ENCODE assay signal across 24 cellular contexts in the genomic region with DNA sequence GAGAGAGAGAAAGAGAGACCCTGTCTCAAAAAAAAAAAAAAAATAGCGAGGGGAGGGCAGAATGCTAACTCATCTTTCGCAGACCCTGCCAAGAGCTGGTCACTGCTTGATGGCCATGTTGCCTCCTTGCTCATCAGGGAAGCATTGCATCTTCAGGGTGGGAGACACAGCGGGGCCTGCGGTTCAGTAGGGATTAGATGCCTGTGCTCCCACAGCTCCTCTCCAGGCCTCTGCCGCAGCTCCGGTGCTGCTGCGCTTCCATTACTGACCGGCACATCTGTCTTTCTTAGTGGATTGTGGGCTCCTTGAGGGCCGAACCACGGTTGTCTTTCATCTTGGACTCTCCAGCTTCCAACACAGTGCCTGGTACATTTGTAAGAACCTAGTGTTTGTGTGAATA. TPM values are rescaled to one million over a fixed set of nuclear protein-coding genes. Genes with fewer than 3 reads are reported as not detected.
DNase-seq lines count a peak whose midpoint lies in the region; ATAC-seq, FAIRE-seq and TF ChIP-seq lines count a peak whose summit lies in the region.
"Had no signal": no experiment of that assay in that cellular context is flagged by ENCODE, and none has a peak within 500 bp of the region (broad histone marks: within the 10 kb centered on the region; RNA-seq: fewer than 3 reads in every experiment).

No MANE protein-coding gene starts in this region.

- H3K9me3 ChIP-seq in HEK293 (ENCODE audit: control insufficient read depth, insufficient read depth, low read depth, low read length): no peaks in the 10 kb centered on the region
- H3K9me3 ChIP-seq in H1 (ENCODE audit: insufficient read depth in 2 of 2, low read depth in 1 of 2, low read length in 1 of 2): no peaks in the 10 kb centered on the region
- H3K9me3 ChIP-seq in neural progenitor cell (ENCODE audit: low read depth): no peaks in the 10 kb centered on the region
- no peaks in the 10 kb centered on the region for H3K9me3 ChIP-seq in tibial artery
- H3K9me3 ChIP-seq: BE2C, BLaER1 had no signal

- no peaks in the 10 kb centered on the region for H3K9me2 ChIP-seq in GM23338 (ENCODE audit: insufficient read depth)

- H3F3A ChIP-seq in GM23338 (replicated peaks; ENCODE audit: low read depth) (no peaks in the 10 kb centered on the region), neural progenitor cell (ENCODE audit: low read depth) (no peaks in the 10 kb centered on the region)

- H3K27me3 ChIP-seq in GM23338 (ENCODE audit: insufficient read depth): no peaks in the 10 kb centered on the region
- H3K27me3 ChIP-seq in H1 (replicated peaks in 1 of 4; ENCODE audit: control insufficient read depth in 3 of 4, extremely low read depth in 1 of 4, insufficient read depth in 3 of 4, low read length in 3 of 4): no peaks in the 10 kb centered on the region
- H3K27me3 ChIP-seq in neural progenitor cell: no peaks in the 10 kb centered on the region
- peaks cover 2% of the 10 kb centered on the region for H3K27me3 ChIP-seq in brain microvascular endothelial cell (replicated peaks)
- no peaks in the 10 kb centered on the region for H3K27me3 ChIP-seq in tibial artery
- H3K27me3 ChIP-seq: BE2C, BLaER1 had no signal

- no peak for TF ChIP-seq RAD21 in H1 (IDR thresholded peaks at IDR 0.05 in 1 of 2, conservative IDR thresholded peaks at IDR 0.05 in 1 of 2; ENCODE audit: low read depth in 2 of 2, low read length in 2 of 2)

- no peak overlapping the region for H3K9ac ChIP-seq in H1 (replicated peaks in 1 of 4; ENCODE audit: extremely low read depth in 1 of 4, low read depth in 3 of 4, low read length in 3 of 4)
- H3K9ac ChIP-seq in neural progenitor cell: no peak overlapping the region
- H3K9ac ChIP-seq: BLaER1 had no signal

- POLR2A ChIA-PET in HEK293 (lab: Yijun Ruan, JAX) (no interaction called here), H1 (lab: Charles Lee; ENCODE audit: partially characterized antibody) (no interaction called here)

- H3K9me3 Mint-ChIP-seq in GM23338 (no peaks in the 10 kb centered on the region), neural progenitor cell (peaks cover 2% of the 10 kb centered on the region)
- H3K9me3 Mint-ChIP-seq: CD14-positive monocyte; CD4-positive, alpha-beta memory T cell; CD4-positive, CD25-positive, alpha-beta regulatory T cell; CD8-positive, alpha-beta memory T cell had no signal

- no peak overlapping the region for H3K4me3 Mint-ChIP-seq in GM23338
- H3K4me3 Mint-ChIP-seq in neural progenitor cell: no peak overlapping the region
- H3K4me3 Mint-ChIP-seq: CD14-positive monocyte; CD4-positive, alpha-beta memory T cell; CD4-positive, CD25-positive, alpha-beta regulatory T cell; CD8-positive, alpha-beta memory T cell had no signal

- H2BK120ac ChIP-seq in H1 (replicated peaks; ENCODE audit: low read depth, low read length): peak overlapping the region; percentile 33

- in situ Hi-C loops in brain microvascular endothelial cell (cut with HindIII; ENCODE audit: low pct_ligation_motif_present, low sequenced_read_pairs): no loop called here

- H3K4me3 ChIP-seq in GM23338 (no peak overlapping the region), HEK293 (ENCODE audit: low read depth, low read length) (no peak overlapping the region), H1 (ENCODE audit: extremely low read depth in 1 of 4, insufficient read depth in 2 of 4, low read depth in 3 of 4, low read length in 4 of 4) (no peak overlapping the region), neural progenitor cell (no peak overlapping the region), brain microvascular endothelial cell (ENCODE audit: low read depth, low read length) (no peak overlapping the region), tibial artery (no peak overlapping the region)
- H3K4me3 ChIP-seq: BLaER1 had no signal

- H4K91ac ChIP-seq in H1 (replicated peaks; ENCODE audit: insufficient read length, low read length): no peak overlapping the region

- H3K56ac ChIP-seq in H1 (replicated peaks; ENCODE audit: insufficient read length, low read depth, low read length): no peak overlapping the region

- H2BK5ac ChIP-seq in H1 (ENCODE audit: low read depth, low read length): no peak overlapping the region

- H3K4ac ChIP-seq in H1 (replicated peaks; ENCODE audit: insufficient read length, low read depth, low read length): no peak overlapping the region

- H3K4me1 ChIP-seq in GM23338 (ENCODE audit: insufficient read depth) (peaks cover 6% of the 10 kb centered on the region; the same call in 1 of the 2 replicates), HEK293 (ENCODE audit: control insufficient read depth, insufficient read depth, low read length) (no peaks in the 10 kb centered on the region), H1 (replicated peaks in 1 of 4; ENCODE audit: control insufficient read depth in 3 of 4, insufficient read depth in 4 of 4, low read length in 3 of 4) (no peaks in the 10 kb centered on the region; a peak in 1 of 7 replicates), neural progenitor cell (no peaks in the 10 kb centered on the region), tibial artery (no peaks in the 10 kb centered on the region)
- H3K4me1 ChIP-seq: BE2C, BLaER1 had no signal

- H3K4me1 Mint-ChIP-seq in GM23338 (peaks cover 10% of the 10 kb centered on the region), neural progenitor cell (peaks cover 3% of the 10 kb centered on the region)
- H3K4me1 Mint-ChIP-seq: CD14-positive monocyte had no signal

- H3K14ac ChIP-seq in H1 (ENCODE audit: insufficient read length): no peak overlapping the region

- no peak for FAIRE-seq in H1 (lab: Jason Lieb, UNC)
- FAIRE-seq in D721Med (lab: Jason Lieb, UNC): no peak
- FAIRE-seq: A204.1, G401.6, GM12891, GM19239 had no signal

- H3K27ac ChIP-seq in GM23338 (ENCODE audit: low read depth) (no peak overlapping the region), HEK293 (ENCODE audit: extremely low read depth, low read depth, low read length) (no peak overlapping the region), H1 (ENCODE audit: low read depth, low read length) (no peak overlapping the region), neural progenitor cell (no peak overlapping the region), brain microvascular endothelial cell (no peak overlapping the region), tibial artery (no peak overlapping the region)
- H3K27ac ChIP-seq: BLaER1 had no signal

- H2AK5ac ChIP-seq in H1 (ENCODE audit: low read depth, low read length): no peak overlapping the region

- no peak overlapping the region for H3K23ac ChIP-seq in H1 (ENCODE audit: insufficient read length)

- ATAC-seq in GM23338: peak; percentile 58

- intact Hi-C loops in tibial artery (cut with DNase I; ENCODE audit: low total_unique reads): no loop called here

- no peak for TF ChIP-seq CTCF in GM23338 (conservative IDR thresholded peaks at IDR 0.05; ENCODE audit: low read depth in 2 of 2)
- no peak for TF ChIP-seq CTCF in HEK293 (tag by site-specific recombination; IDR thresholded peaks at IDR 0.05)
- no peak for TF ChIP-seq CTCF in H1 (IDR thresholded peaks at IDR 0.05; ENCODE audit: control extremely low read depth in 1 of 3, insufficient read depth in 1 of 3, low read depth in 1 of 3, low read length in 3 of 3)
- TF ChIP-seq CTCF in neural progenitor cell (IDR thresholded peaks at IDR 0.05): no peak
- TF ChIP-seq CTCF in brain microvascular endothelial cell (IDR thresholded peaks at IDR 0.05; ENCODE audit: low read depth, low read length, missing control alignments): no peak
- no peak for TF ChIP-seq CTCF in D721Med (IDR thresholded peaks at IDR 0.05; ENCODE audit: insufficient read depth, missing control alignments)
- no peak for TF ChIP-seq CTCF in tibial artery (IDR thresholded peaks at IDR 0.05)

- CTCF ChIA-PET in HEK293 (lab: Yijun Ruan, JAX): no interaction called here
- CTCF ChIA-PET in H1 (lab: Charles Lee; ENCODE audit: partially characterized antibody): interaction anchor here (0.6 to 3.4 kb wide), 8 partner anchors 10 to 113 kb away, joined by 3 to 11 read pairs (median 4); a partner anchor contains a TSS

- no peak for TF ChIP-seq POLR2A in H1 (IDR thresholded peaks at IDR 0.05; ENCODE audit: control extremely low read depth in 1 of 2, low read depth in 2 of 2, low read length in 2 of 2)

- H4K8ac ChIP-seq in H1 (ENCODE audit: extremely low read depth, insufficient read depth, low read length): peak overlapping the region; percentile 71; the same call in 1 of the 2 replicates

- DNase-seq in GM23338 (ENCODE audit: low spot score) (no peak), H1 (ENCODE audit: low read depth in 1 of 2, low spot score in 2 of 2) (no peak), neural progenitor cell (ENCODE audit: low spot score) (no peak), brain microvascular endothelial cell (no peak), OCI-M2 (lab: John Stamatoyannopoulos, UW; ENCODE audit: unreplicated experiment) (no peak), D721Med (ENCODE audit: insufficient read length, low spot score) (no peak), tibial artery (no peak)
- DNase-seq: 8988T; ACHN; BE2C; C1 segment of cervical spinal cord; CD4-positive, alpha-beta memory T cell; CD4-positive, CD25-positive, alpha-beta regulatory T cell; CD8-positive, alpha-beta memory T cell; COR-L47; DMS79 treated with DMSO at 0.1 percent for 48 hours; GF-D8 had no signal

- H2AFZ ChIP-seq in GM23338 (peak overlapping the region; percentile 94), H1 (ENCODE audit: low read length) (peak overlapping the region; percentile 14), neural progenitor cell (replicated peaks) (peak overlapping the region; percentile 37)

- H2BK15ac ChIP-seq in H1 (ENCODE audit: low read length): no peak overlapping the region

- no peaks in the 10 kb centered on the region for H3K79me2 ChIP-seq in GM23338 (replicated peaks; ENCODE audit: insufficient read depth)
- no peaks in the 10 kb centered on the region for H3K79me2 ChIP-seq in H1 (ENCODE audit: control insufficient read depth in 1 of 2, insufficient read depth in 2 of 2, low read length in 2 of 2)
- no peaks in the 10 kb centered on the region for H3K79me2 ChIP-seq in neural progenitor cell (ENCODE audit: low read depth)

- no peak overlapping the region for H3K18ac ChIP-seq in H1 (ENCODE audit: extremely low read depth, low read length)

- H3K4me2 ChIP-seq in GM23338 (no peak overlapping the region), H1 (ENCODE audit: insufficient read depth in 1 of 2, low read depth in 2 of 2, low read length in 2 of 2) (no peak overlapping the region), neural progenitor cell (no peak overlapping the region)
- H3K4me2 ChIP-seq: BLaER1 had no signal

- no peaks in the 10 kb centered on the region for H3K27me3 Mint-ChIP-seq in GM23338 (ENCODE audit: insufficient read depth, low read depth, poor library complexity)
- H3K27me3 Mint-ChIP-seq in neural progenitor cell (ENCODE audit: insufficient read depth, low read depth): peaks cover 7% of the 10 kb centered on the region
- H3K27me3 Mint-ChIP-seq: CD4-positive, alpha-beta memory T cell had no signal

- H2BK12ac ChIP-seq in H1 (ENCODE audit: low read depth, low read length): no peak overlapping the region

- WGBS in H1 (ENCODE audit: extremely low coverage in 1 of 2, insufficient coverage in 1 of 2, insufficient read length in 1 of 2, insufficient replicate concordance in 2 of 2, low coverage in 1 of 2, low lambda C conversion rate in 2 of 2, missing lambda C conversion rate in 1 of 2), 2 experiments: 90% methylated on average over 10 of the region's 10 CpGs; no CpG with 5 or more reads in 1 of the 2 experiments

- H3K36me3 Mint-ChIP-seq in GM23338 (ENCODE audit: low read depth): no peaks in the 10 kb centered on the region
- no peaks in the 10 kb centered on the region for H3K36me3 Mint-ChIP-seq in neural progenitor cell
- H3K36me3 Mint-ChIP-seq: CD14-positive monocyte; CD4-positive, alpha-beta memory T cell; CD4-positive, CD25-positive, alpha-beta regulatory T cell; CD8-positive, alpha-beta memory T cell had no signal

- no peak overlapping the region for H3K27ac Mint-ChIP-seq in GM23338
- no peak overlapping the region for H3K27ac Mint-ChIP-seq in neural progenitor cell
- H3K27ac Mint-ChIP-seq: CD4-positive, alpha-beta memory T cell; CD8-positive, alpha-beta memory T cell had no signal

- H3K36me3 ChIP-seq in GM23338 (ENCODE audit: insufficient read depth) (no peaks in the 10 kb centered on the region), HEK293 (ENCODE audit: control insufficient read depth in 2 of 2, insufficient read depth in 1 of 2, low read length in 2 of 2) (no peaks in the 10 kb centered on the region), H1 (ENCODE audit: control insufficient read depth in 2 of 4, insufficient read depth in 4 of 4, low read length in 3 of 4) (no peaks in the 10 kb centered on the region), neural progenitor cell (no peaks in the 10 kb centered on the region), brain microvascular endothelial cell (replicated peaks) (no peaks in the 10 kb centered on the region), tibial artery (no peaks in the 10 kb centered on the region)
- H3K36me3 ChIP-seq: BE2C, BLaER1 had no signal

- H4K20me1 ChIP-seq in GM23338 (replicated peaks; ENCODE audit: insufficient read depth): no peaks in the 10 kb centered on the region
- H4K20me1 ChIP-seq in H1 (replicated peaks in 1 of 2; ENCODE audit: control insufficient read depth in 1 of 2, insufficient read depth in 2 of 2, low read length in 2 of 2): no peaks in the 10 kb centered on the region
- no peaks in the 10 kb centered on the region for H4K20me1 ChIP-seq in neural progenitor cell (ENCODE audit: low read depth)
- H4K20me1 ChIP-seq: BLaER1 had no signal

- H4K5ac ChIP-seq in H1 (ENCODE audit: insufficient read length, low read depth, low read length): no peak overlapping the region

- H2BK20ac ChIP-seq in H1 (ENCODE audit: low read length): no peak overlapping the region

- H3K79me1 ChIP-seq in H1 (ENCODE audit: low read depth, low read length): no peaks in the 10 kb centered on the region

- no peaks in the 10 kb centered on the region; the same call in 1 of the 2 replicates for H3K23me2 ChIP-seq in H1 (ENCODE audit: low read depth, low read length)

- TF ChIP-seq EP300 in H1 (IDR thresholded peaks at IDR 0.05; ENCODE audit: borderline replicate concordance in 1 of 2, low read depth in 2 of 2, low read length in 2 of 2): no peak

RNA-seq across cellular contexts. Expression of a gene that starts 16.7 kb away (rescaled TPM):
- 197 and 229 TPM in 2 replicates for total RNA-seq in GM23338 (2014; rRNA removed; shearing (Covaris generic))
- 70.0 and 76.6 TPM in 2 replicates for polyA plus RNA-seq in GM23338 (2016; fragmentation: Nextera tagmentation; extraction: Ambion mirVana)
- total RNA-seq in H1 (2021; fragmentation: NEBNext Ultra II Directional; extraction: Animal tissue kit (Norgen Biotek cat#: 25700)): 237 and 247 TPM in 2 replicates
- polyA plus RNA-seq in H1 (2011; rRNA removed): 55.8 and 91.2 TPM in 2 replicates
- polyA plus RNA-seq in H1 (2011; cell fraction: cytosol; rRNA removed): 99.9 TPM
- polyA plus RNA-seq in H1 (2011; cell fraction: nucleus; rRNA removed): 110 TPM
- 178 to 213 TPM (median 203 TPM) in 4 replicates for polyA plus RNA-seq in H1 (2012, experiment 1 of 2)
- polyA plus RNA-seq in H1 (2012, experiment 2 of 2): 65.2 TPM
- 115 TPM for polyA plus RNA-seq in H1 (2013, experiment 1 of 2)
- polyA plus RNA-seq in H1 (2013, experiment 2 of 2): 110 TPM
- 135 and 144 TPM in 2 replicates for polyA minus RNA-seq in H1 (2011; rRNA and poly(A)+ RNA removed)
- 76.1 TPM for polyA minus RNA-seq in H1 (2011; cell fraction: cytosol; rRNA and poly(A)+ RNA removed)
- polyA minus RNA-seq in H1 (2011; cell fraction: nucleus; rRNA and poly(A)+ RNA removed): 44.9 TPM
- total RNA-seq in neural progenitor cell (ENCODE audit: low replicate concordance): 30.1 and 45.8 TPM in 2 replicates

Comparison
In these comparisons a context has a peak if more than half of its experiments do, and no peak if none do; other contexts are left out.
1. H2AFZ ChIP-seq: peak in every context shown above with its lines; median percentile 94 in GM23338; 37 in neural progenitor cell; 14 in H1.